8 cellular contexts compared by ENCODE assay signal in the genomic region with DNA sequence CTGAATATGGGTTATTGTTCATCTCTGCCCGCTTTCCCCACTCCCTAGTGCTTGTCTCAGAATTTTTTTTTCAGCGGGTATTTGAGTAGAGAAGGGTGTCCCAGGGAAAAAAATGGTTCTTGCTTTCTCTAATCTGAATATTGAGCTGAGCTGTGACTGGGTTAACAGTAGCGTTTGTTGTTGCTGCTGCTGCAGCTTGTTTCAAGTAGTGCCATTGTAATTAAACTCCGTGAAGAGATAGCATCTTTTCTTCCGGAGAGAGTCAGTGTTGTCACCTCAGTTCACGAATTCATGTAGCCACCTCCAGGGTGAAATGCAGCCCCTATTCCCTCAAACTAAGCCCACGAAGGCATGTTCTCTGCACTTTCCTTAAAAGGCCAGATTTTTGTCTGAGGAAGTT. TPM values are rescaled to one million over a fixed set of nuclear protein-coding genes. Genes with fewer than 3 reads are reported as not detected.
DNase-seq lines count a peak whose midpoint lies in the region; ATAC-seq, FAIRE-seq and TF ChIP-seq lines count a peak whose summit lies in the region.

No MANE protein-coding gene starts in this region.

- ATAC-seq in K562 (peak; percentile 6), HG03159 (IDR thresholded peaks at IDR 0.05; ENCODE audit: unreplicated experiment) (no peak)

- no peak overlapping the region for H4K5ac ChIP-seq in mesendoderm (ENCODE audit: low read length)

- H3K4ac ChIP-seq in mesendoderm (ENCODE audit: low read depth, low read length): no peak overlapping the region

- peak overlapping the region; percentile 99 for H2AFZ ChIP-seq in K562 (ENCODE audit: low read depth, low read length)

- WGBS in K562 (ENCODE audit: insufficient coverage, low coverage, missing lambda C conversion rate): 3% methylated on average over 7 of the region's 7 CpGs
- WGBS in mesendoderm (ENCODE audit: extremely low coverage, insufficient coverage, low lambda C conversion rate): no CpG with 5 or more reads among the region's 7 CpGs
- 6% methylated on average over 7 of the region's 7 CpGs for WGBS in urinary bladder

- H2BK5ac ChIP-seq in mesendoderm (ENCODE audit: low read length): no peak overlapping the region

- peaks cover 66% of the 10 kb centered on the region for H3K27me3 ChIP-seq in DOHH2 (ENCODE audit: control insufficient read depth, low read length)
- no peaks in the 10 kb centered on the region for H3K27me3 ChIP-seq in K562 (ENCODE audit: control insufficient read depth in 2 of 2, insufficient read depth in 2 of 2, low read length in 2 of 2)
- no peaks in the 10 kb centered on the region for H3K27me3 ChIP-seq in mesendoderm (ENCODE audit: insufficient read depth, low read length, poor library complexity)

- intact Hi-C loops in K562 (cut with micrococcal nuclease): loop anchor here (10.0 kb wide), 1 partner anchor 270 kb away; the partner anchor contains the start of gene MXD1

- TF ChIP-seq CTCF in DOHH2 (IDR thresholded peaks at IDR 0.05; ENCODE audit: low read depth, low read length, poor library complexity, severe bottlenecking) (no peak), K562 (IDR thresholded peaks at IDR 0.05 in 2 of 3, conservative IDR thresholded peaks at IDR 0.05 in 1 of 3; ENCODE audit: insufficient read depth in 2 of 3, low read depth in 1 of 3, low read length in 3 of 3) (no peak), GM10248 (IDR thresholded peaks at IDR 0.05; ENCODE audit: control extremely low read depth, extremely low read depth, low read depth, missing control alignments) (no peak)

- 0 out of 2 replicates have a peak, but pooled peaks have one; percentile 21 for TF ChIP-seq EP300 in K562 (IDR thresholded peaks at IDR 0.05; ENCODE audit: low read length)

- no peak; a peak in 1 of 4 replicates for TF ChIP-seq RAD21 in K562 (CRISPR knock-in tag; conservative IDR thresholded peaks at IDR 0.05 in 1 of 2, IDR thresholded peaks at IDR 0.05 in 1 of 2)

- H3K9me1 ChIP-seq in K562 (ENCODE audit: control insufficient read depth, insufficient read depth, low read length): no peaks in the 10 kb centered on the region

- CTCF ChIA-PET in K562 (lab: Yijun Ruan, JAX; ENCODE audit: low intra/inter-chr PET ratio) (no interaction called here), GM10248 (lab: Yijun Ruan, JAX) (interaction anchor here (0.6 to 2.8 kb wide), 8 partner anchors 11 to 208 kb away, joined by 3 to 14 read pairs (median 4); partner anchors contain the start of gene NFU1)

- TF ChIP-seq POLR2A in K562 (conservative IDR thresholded peaks at IDR 0.05): no peak

- DNase-seq in M059J (ENCODE audit: low read depth) (peak; percentile 21), K562 (ENCODE audit: extremely low read depth in 1 of 4, low spot score in 3 of 4) (peak in 3 of 4 experiments; percentile 19 to 56 (median 41)), mesendoderm (peak; percentile 88), Kasumi-1 (lab: John Stamatoyannopoulos, UW) (no peak), GM10248 (ENCODE audit: extremely low spot score) (no peak)

- no peak overlapping the region for H3K18ac ChIP-seq in mesendoderm (ENCODE audit: low read length)

- no peak overlapping the region for H4K8ac ChIP-seq in mesendoderm (ENCODE audit: low read depth, low read length)

- no TSS peak for BruUV-seq in K562 (replicated peaks; lab: Mats Ljungman, UMichigan)

- no peaks in the 10 kb centered on the region; the same call in 1 of the 2 replicates for H3K9me3 ChIP-seq in DOHH2 (ENCODE audit: control insufficient read depth, insufficient read depth, low read length)
- no peaks in the 10 kb centered on the region for H3K9me3 ChIP-seq in K562 (replicated peaks; ENCODE audit: control insufficient read depth, insufficient read depth, low read depth, low read length)

- peak overlapping the region; percentile 93; the same call in 1 of the 2 replicates for H3K4me3 ChIP-seq in DOHH2 (ENCODE audit: low read length)
- H3K4me3 ChIP-seq in K562: peak overlapping the region; percentile 79
- H3K4me3 ChIP-seq in mesendoderm (ENCODE audit: low read length): no peak overlapping the region
- H3K4me3 ChIP-seq in urinary bladder (ENCODE audit: low read depth, low read length): peak overlapping the region; percentile 95

- H2BK120ac ChIP-seq in mesendoderm (ENCODE audit: low read depth, low read length): no peak overlapping the region

- H4K20me1 ChIP-seq in DOHH2 (ENCODE audit: control insufficient read depth, insufficient read depth, low read depth, low read length) (0 out of 2 replicates have a peak, but pooled peaks cover 4% of the 10 kb centered on the region), K562 (replicated peaks; ENCODE audit: control insufficient read depth, insufficient read depth, low read length) (peaks cover 6% of the 10 kb centered on the region; the same call in 1 of the 2 replicates)

- H3K9ac ChIP-seq in K562 (ENCODE audit: insufficient read depth in 1 of 2, low read depth in 2 of 2, low read length in 2 of 2) (peak overlapping the region in 1 of 2 experiments; percentile 93; a peak in 3 of 4 replicates), mesendoderm (ENCODE audit: low read length) (no peak overlapping the region)

- H3K36me3 ChIP-seq in DOHH2 (ENCODE audit: control insufficient read depth, low read length) (no peaks in the 10 kb centered on the region), K562 (ENCODE audit: control insufficient read depth, insufficient read depth, low read length) (no peaks in the 10 kb centered on the region), mesendoderm (ENCODE audit: control insufficient read depth, insufficient read depth, low read length) (no peaks in the 10 kb centered on the region), urinary bladder (ENCODE audit: insufficient read depth) (no peaks in the 10 kb centered on the region)

- in situ Hi-C loops in K562 (cut with MboI): no loop called here

- peak; percentile 69 for FAIRE-seq in K562 (lab: Jason Lieb, UNC)

- H3K23ac ChIP-seq in mesendoderm (ENCODE audit: low read length): no peak overlapping the region

- no peaks in the 10 kb centered on the region for H3K79me2 ChIP-seq in DOHH2 (ENCODE audit: control insufficient read depth, low read length)
- peaks cover 43% of the 10 kb centered on the region for H3K79me2 ChIP-seq in K562 (ENCODE audit: control insufficient read depth, insufficient read depth, low read length)
- peaks cover 23% of the 10 kb centered on the region for H3K79me2 ChIP-seq in mesendoderm (ENCODE audit: control insufficient read depth, insufficient read depth, low read length)

- H3K4me1 ChIP-seq in DOHH2 (ENCODE audit: control insufficient read depth, low read length) (peaks cover 54% of the 10 kb centered on the region), K562 (replicated peaks in 1 of 2; ENCODE audit: control insufficient read depth in 2 of 2, insufficient read depth in 2 of 2, low read length in 2 of 2) (peaks cover 15 to 32% of the 10 kb centered on the region in 2 experiments; a peak in 4 of 5 replicates), mesendoderm (ENCODE audit: control insufficient read depth, low read depth, low read length) (peaks cover 15% of the 10 kb centered on the region), urinary bladder (ENCODE audit: insufficient read depth) (no peaks in the 10 kb centered on the region)

- POLR2A ChIA-PET in K562 (lab: Yijun Ruan, JAX): interaction anchor here (0.6 to 4.6 kb wide), 22 partner anchors 9 to 206 kb away, joined by 3 to 25 read pairs (median 3); no protein-coding TSS in a partner anchor
- POLR2A ChIA-PET in GM10248 (lab: Yijun Ruan, JAX): no interaction called here

- H2BK15ac ChIP-seq in mesendoderm (replicated peaks; ENCODE audit: low read depth): peak overlapping the region; percentile 59

- H3F3A ChIP-seq in DOHH2 (ENCODE audit: control insufficient read depth, insufficient read depth): peaks cover 14% of the 10 kb centered on the region

- no peak overlapping the region for H2AK5ac ChIP-seq in mesendoderm (ENCODE audit: low read length)

- H3K4me2 ChIP-seq in DOHH2 (ENCODE audit: low read length): peak overlapping the region; percentile 97
- H3K4me2 ChIP-seq in K562 (ENCODE audit: insufficient read depth, low read length): peak overlapping the region; percentile 82
- peak overlapping the region; percentile 5 for H3K4me2 ChIP-seq in mesendoderm (ENCODE audit: low read length)

- peaks cover 15% of the 10 kb centered on the region for H3K79me1 ChIP-seq in mesendoderm (ENCODE audit: low read length)

- H3K56ac ChIP-seq in mesendoderm (ENCODE audit: low read length): no peak overlapping the region

- no peaks in the 10 kb centered on the region for H3K9me2 ChIP-seq in DOHH2 (replicated peaks; ENCODE audit: control insufficient read depth, low read length)

- H3K27ac ChIP-seq in DOHH2 (ENCODE audit: low read depth, low read length) (no peak overlapping the region), K562 (ENCODE audit: extremely low read depth, low read depth, low read length) (peak overlapping the region; percentile 99), mesendoderm (ENCODE audit: low read depth, low read length) (no peak overlapping the region), urinary bladder (ENCODE audit: low read depth) (no peak overlapping the region)

RNA-seq across cellular contexts. Expression of gene AAK1, which starts 1.5 kb away (rescaled TPM):
- total RNA-seq in M059J (2014; rRNA removed; shearing (Covaris generic)): 32.6 and 52.0 TPM in 2 replicates
- 34.4 and 78.8 TPM in 2 replicates for total RNA-seq in K562 (2011; cell fraction: chromatin; rRNA removed; ENCODE audit: low replicate concordance)
- total RNA-seq in K562 (2011; cell fraction: nucleolus; rRNA removed): 16.3 and 20.0 TPM in 2 replicates
- total RNA-seq in K562 (2011; cell fraction: nucleoplasm; rRNA removed): 38.6 and 69.9 TPM in 2 replicates
- 8.3 and 8.9 TPM in 2 replicates for total RNA-seq in K562 (2014; rRNA removed)
- 6.0 and 6.9 TPM in 2 replicates for total RNA-seq in K562 (2014; rRNA removed; fragmentation: Illumina TruSeq; extraction: Trizol)
- 5.5 and 6.8 TPM in 2 replicates for total RNA-seq in K562 (2015; rRNA removed; fragmentation: Illumina TruSeq; extraction: Trizol)
- total RNA-seq in K562 (2021): 13.8 and 17.1 TPM in 2 replicates
- 3.2 and 5.1 TPM in 2 replicates for polyA plus RNA-seq in K562 (2011; rRNA removed)
- polyA plus RNA-seq in K562 (2011; cell fraction: cytosol; rRNA removed): 2.8 and 3.3 TPM in 2 replicates
- 4.5 and 10.2 TPM in 2 replicates for polyA plus RNA-seq in K562 (2011; cell fraction: nucleus; rRNA removed)
- 8.1 and 15.8 TPM in 2 replicates for polyA plus RNA-seq in K562 (2012)
- polyA plus RNA-seq in K562 (2014; fragmentation: Illumina TruSeq; extraction: Trizol): 6.2 and 7.2 TPM in 2 replicates
- 1 to 10 TPM in 1 of 2 experiments, under 1 TPM in 1; 0.89 to 2.4 TPM for polyA plus RNA-seq in K562 (2014; fragmentation: Nextera tagmentation; extraction: Ambion mirVana)
- polyA plus RNA-seq in K562 (2014; rRNA removed): 5.3 and 7.1 TPM in 2 replicates
- polyA minus RNA-seq in K562 (2011; rRNA and poly(A)+ RNA removed): 10.5 and 18.0 TPM in 2 replicates
- polyA minus RNA-seq in K562 (2011; cell fraction: cytosol; rRNA and poly(A)+ RNA removed): 4.7 and 7.4 TPM in 2 replicates
- polyA minus RNA-seq in K562 (2011; cell fraction: nucleus; rRNA and poly(A)+ RNA removed): 8.7 and 10.9 TPM in 2 replicates
- polyA plus RNA-seq in mesendoderm (2013, experiment 1 of 2): 36.8 TPM
- polyA plus RNA-seq in mesendoderm (2013, experiment 2 of 2): 32.8 TPM
- total RNA-seq in urinary bladder: 51.5 TPM
- 9.3 TPM for polyA plus RNA-seq in urinary bladder

Comparison
In these comparisons a context has a peak if more than half of its experiments do, and no peak if none do; other contexts are left out.
1. H3K4me2 ChIP-seq: peak in every context shown above with its lines; median percentile 97 in DOHH2; 82 in K562; 5 in mesendoderm.
2. DNase-seq: peak in M059J (single experiment), K562 (3 of 4) and mesendoderm (single experiment); none in Kasumi-1 (0 of 2) and GM10248 (single experiment).